Comparison of ENCODE assay signal across 20 cellular contexts in the genomic region with DNA sequence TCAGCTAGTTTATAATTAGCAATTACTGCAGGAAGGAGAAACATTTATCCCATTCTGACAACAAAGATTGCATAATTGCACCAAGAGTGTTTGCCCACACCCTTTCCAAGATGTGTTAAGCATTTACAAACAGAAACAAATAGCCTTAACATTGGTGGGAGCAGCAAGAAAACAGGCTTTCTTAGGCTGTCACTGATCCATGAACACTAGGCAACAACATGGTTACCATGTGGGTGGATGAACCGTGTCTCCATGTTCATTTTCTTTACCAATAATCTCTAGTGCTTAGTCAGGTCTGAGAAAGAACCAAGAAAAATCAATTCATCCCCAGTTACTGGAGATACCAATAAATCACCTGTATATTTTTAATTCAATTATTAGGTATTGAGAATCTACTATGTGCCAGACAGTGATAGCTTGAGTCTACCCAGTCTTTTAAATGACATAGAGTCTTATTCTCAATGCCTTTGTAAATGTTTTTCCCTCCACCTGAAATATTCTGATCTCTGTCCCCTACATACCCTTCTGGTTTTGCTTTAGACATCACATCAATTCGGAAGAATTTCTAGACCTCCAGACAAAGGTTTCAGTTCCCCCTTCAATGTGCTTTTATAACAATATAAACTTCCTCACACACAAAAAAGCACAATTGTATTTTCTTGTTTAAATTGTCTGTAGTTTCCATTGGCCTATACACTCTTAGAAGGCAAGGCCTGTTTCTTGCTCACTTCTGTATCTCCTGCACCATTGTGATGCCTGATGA.
A peak's percentile ranks its signal among the peaks of the same experiment; 100 is the strongest.
DNase-seq lines count a peak whose midpoint lies in the region; ATAC-seq and FAIRE-seq lines count a peak whose summit lies in the region.
"Had no signal": no experiment of that assay in that cellular context is flagged by ENCODE, and none has a peak within 500 bp of the region (broad histone marks: within the 10 kb centered on the region; RNA-seq: fewer than 3 reads in every experiment).

No MANE protein-coding gene starts in this region.

- peak; percentile 90 for ATAC-seq in stimulated activated memory B cell treated with anti-CD40 and anti-IgM and Interleukin-4, amounts not matched to agents 10 μg/mL and 1 μg/mL and 100 μg/mL, for 72 hours
- no peak for ATAC-seq in stimulated activated naive CD8-positive, alpha-beta T cell treated with anti-CD3 and anti-CD28 coated beads, Interleukin-15, amount 100 ng/mL, for 72 hours
- ATAC-seq: CD8-positive, alpha-beta T cell; Right ventricle myocardium inferior had no signal

- DNase-seq in NCI-H748 (lab: John Stamatoyannopoulos, UW; ENCODE audit: unreplicated experiment), result peak; percentile 34
- no peak for DNase-seq in NCI-H748 treated with DMSO at 0.1 percent for 48 hours (lab: John Stamatoyannopoulos, UW)
- DNase-seq in MV-4-11 (lab: John Stamatoyannopoulos, UW), result peak; percentile 26
- no peak for DNase-seq in NCI-H1048 (lab: John Stamatoyannopoulos, UW)
- DNase-seq in stimulated activated naive CD8-positive, alpha-beta T cell treated with anti-CD3 and anti-CD28 coated beads, Interleukin-15, amount 100 ng/mL, for 72 hours, result no peak
- DNase-seq in hypothalamus (lab: John Stamatoyannopoulos, UW), result no peak
- DNase-seq: CD8-positive, alpha-beta T cell; DMS79 treated with DMSO at 0.1 percent for 48 hours; H9; IMR-90; NCI-H2081 treated with DMSO at 0.1 percent for 48 hours; NCI-H510A; NCI-H82; Peyer's patch; SW 1271 had no signal

- no peaks in the 10 kb centered on the region for H3K9me3 Mint-ChIP-seq in stimulated activated memory B cell treated with anti-CD40 and anti-IgM and Interleukin-4, amounts not matched to agents 10 μg/mL and 1 μg/mL and 100 μg/mL, for 72 hours
- H3K9me3 Mint-ChIP-seq in stimulated activated naive CD8-positive, alpha-beta T cell treated with anti-CD3 and anti-CD28 coated beads, Interleukin-15, amount 100 ng/mL, for 72 hours, result no peaks in the 10 kb centered on the region
- H3K9me3 Mint-ChIP-seq: CD8-positive, alpha-beta T cell had no signal

- H3K27me3 Mint-ChIP-seq in stimulated activated memory B cell treated with anti-CD40 and anti-IgM and Interleukin-4, amounts not matched to agents 10 μg/mL and 1 μg/mL and 100 μg/mL, for 72 hours, result no peaks in the 10 kb centered on the region
- no peaks in the 10 kb centered on the region for H3K27me3 Mint-ChIP-seq in stimulated activated naive CD8-positive, alpha-beta T cell treated with anti-CD3 and anti-CD28 coated beads, Interleukin-15, amount 100 ng/mL, for 72 hours

- FAIRE-seq in colon (lab: Jason Lieb, UNC), result peak; percentile 92
- FAIRE-seq: A204.1, HTR-8/SVneo had no signal

- no peaks in the 10 kb centered on the region for H3K36me3 Mint-ChIP-seq in stimulated activated memory B cell treated with anti-CD40 and anti-IgM and Interleukin-4, amounts not matched to agents 10 μg/mL and 1 μg/mL and 100 μg/mL, for 72 hours
- H3K36me3 Mint-ChIP-seq: CD8-positive, alpha-beta T cell had no signal

- no peak overlapping the region for H3K4me3 Mint-ChIP-seq in stimulated activated memory B cell treated with anti-CD40 and anti-IgM and Interleukin-4, amounts not matched to agents 10 μg/mL and 1 μg/mL and 100 μg/mL, for 72 hours
- no peak overlapping the region for H3K4me3 Mint-ChIP-seq in stimulated activated naive CD8-positive, alpha-beta T cell treated with anti-CD3 and anti-CD28 coated beads, Interleukin-15, amount 100 ng/mL, for 72 hours
- H3K4me3 Mint-ChIP-seq: CD8-positive, alpha-beta T cell; H9 had no signal

- peaks cover 18% of the 10 kb centered on the region for H3K4me1 Mint-ChIP-seq in stimulated activated memory B cell treated with anti-CD40 and anti-IgM and Interleukin-4, amounts not matched to agents 10 μg/mL and 1 μg/mL and 100 μg/mL, for 72 hours
- H3K4me1 Mint-ChIP-seq in stimulated activated naive CD8-positive, alpha-beta T cell treated with anti-CD3 and anti-CD28 coated beads, Interleukin-15, amount 100 ng/mL, for 72 hours, result peaks cover 6% of the 10 kb centered on the region
- H3K4me1 Mint-ChIP-seq: H9 had no signal

- H3K27ac Mint-ChIP-seq in stimulated activated memory B cell treated with anti-CD40 and anti-IgM and Interleukin-4, amounts not matched to agents 10 μg/mL and 1 μg/mL and 100 μg/mL, for 72 hours, result peak overlapping the region; percentile 79
- no peak overlapping the region for H3K27ac Mint-ChIP-seq in stimulated activated naive CD8-positive, alpha-beta T cell treated with anti-CD3 and anti-CD28 coated beads, Interleukin-15, amount 100 ng/mL, for 72 hours
- H3K27ac Mint-ChIP-seq: CD8-positive, alpha-beta T cell; H9 had no signal

Comparison
In these comparisons a context has a peak if more than half of its experiments do, and no peak if none do; other contexts are left out.
1. DNase-seq: peak in NCI-H748 (single experiment) and MV-4-11 (single experiment); none in NCI-H748 treated with DMSO at 0.1 percent for 48 hours (single experiment), NCI-H1048 (single experiment), stimulated activated naive CD8-positive, alpha-beta T cell treated with anti-CD3 and anti-CD28 coated beads, Interleukin-15, amount 100 ng/mL, for 72 hours (0 of 2) and hypothalamus (0 of 51).